In genomic region chr1:230205719-230206198, GRCh38 we compare ENCODE assay signal across 1 cellular context.
TF ChIP-seq lines count a peak whose summit lies in the region.

No MANE protein-coding gene starts in this region.

TF ChIP-seq in K562, 482 proteins besides CTCF, POLR2A, EP300 and RAD21 (continued from another document and continues in another):
- TF ChIP-seq PREB (CRISPR knock-in tag; IDR thresholded peaks at IDR 0.05): 0 out of 2 replicates have a peak, but pooled peaks have one; percentile 28
- TF ChIP-seq NFE2 (IDR thresholded peaks at IDR 0.05; ENCODE audit: low read depth): 0 out of 2 replicates have a peak, but pooled peaks have one; percentile 29
- no peak; the same call in 1 of the 2 replicates for TF ChIP-seq CBX1 (IDR thresholded peaks at IDR 0.05; ENCODE audit: low read depth)
- TF ChIP-seq TSC22D4 (tag; IDR thresholded peaks at IDR 0.05): no peak
- TF ChIP-seq SETDB1 (IDR thresholded peaks at IDR 0.05; ENCODE audit: low read length): no peak
- TF ChIP-seq STAT5A (IDR thresholded peaks at IDR 0.05; ENCODE audit: borderline replicate concordance, low read length): peak; percentile 85
- no peak for TF ChIP-seq ZNF133 (CRISPR knock-in tag; IDR thresholded peaks at IDR 0.05)
- TF ChIP-seq ZNF263 (CRISPR knock-in tag; IDR thresholded peaks at IDR 0.05; ENCODE audit: borderline replicate concordance): no peak
- no peak for TF ChIP-seq GMEB1 (CRISPR knock-in tag; IDR thresholded peaks at IDR 0.05)
- TF ChIP-seq SMAD4 (CRISPR knock-in tag; conservative IDR thresholded peaks at IDR 0.05): peak; percentile 65; the same call in 1 of the 2 replicates
- no peak for TF ChIP-seq ZNF140 (CRISPR knock-in tag; IDR thresholded peaks at IDR 0.05)
- TF ChIP-seq SMARCA4 (IDR thresholded peaks at IDR 0.05): peak; percentile 94
- peak; percentile 43 to 48; a peak in 1 of 4 replicates for TF ChIP-seq MAZ (CRISPR knock-in tag; conservative IDR thresholded peaks at IDR 0.05 in 1 of 2, IDR thresholded peaks at IDR 0.05 in 1 of 2)
- TF ChIP-seq KLF1 (tag; IDR thresholded peaks at IDR 0.05): peak; percentile 26; the same call in 1 of the 2 replicates
- peak; percentile 91 for TF ChIP-seq SMARCE1 (IDR thresholded peaks at IDR 0.05)
- no peak for TF ChIP-seq NR2F6 (CRISPR knock-in tag; IDR thresholded peaks at IDR 0.05)
- no peak for TF ChIP-seq FOXP1 (CRISPR knock-in tag; IDR thresholded peaks at IDR 0.05)
- no peak for TF ChIP-seq DDX20 (tag; IDR thresholded peaks at IDR 0.05; ENCODE audit: low read depth)
- no peak for TF ChIP-seq SNIP1 (IDR thresholded peaks at IDR 0.05; ENCODE audit: low read depth)
- peak; percentile 37; the same call in 1 of the 2 replicates for TF ChIP-seq SPI1 (IDR thresholded peaks at IDR 0.05; ENCODE audit: borderline replicate concordance, low read depth, low read length)
- no peak for TF ChIP-seq RBM25 (IDR thresholded peaks at IDR 0.05; ENCODE audit: low read depth, low read length, severe bottlenecking)
- peak; percentile 72 for TF ChIP-seq LCOR (CRISPR knock-in tag; IDR thresholded peaks at IDR 0.05)
- no peak for TF ChIP-seq CHAMP1 (IDR thresholded peaks at IDR 0.05)
- TF ChIP-seq ZBTB26 (CRISPR knock-in tag; IDR thresholded peaks at IDR 0.05): no peak
- peak; percentile 67; the same call in 1 of the 2 replicates for TF ChIP-seq MITF (IDR thresholded peaks at IDR 0.05)
- 0 out of 2 replicates have a peak, but pooled peaks have one; percentile 72 for TF ChIP-seq HEY1 (CRISPR knock-in tag; IDR thresholded peaks at IDR 0.05; ENCODE audit: borderline replicate concordance)
- no peak for TF ChIP-seq ZNF134 (CRISPR knock-in tag; conservative IDR thresholded peaks at IDR 0.05)
- TF ChIP-seq ZNF764 (CRISPR knock-in tag; IDR thresholded peaks at IDR 0.05; ENCODE audit: low read depth): no peak
- no peak for TF ChIP-seq ZNF224 (CRISPR knock-in tag; IDR thresholded peaks at IDR 0.05)
- no peak for TF ChIP-seq IRF2 (CRISPR knock-in tag; IDR thresholded peaks at IDR 0.05)
- no peak for TF ChIP-seq WHSC1 (IDR thresholded peaks at IDR 0.05; ENCODE audit: low read length)
- TF ChIP-seq ZNF511 (CRISPR knock-in tag; IDR thresholded peaks at IDR 0.05): no peak
- no peak for TF ChIP-seq BRF2 (IDR thresholded peaks at IDR 0.05; ENCODE audit: borderline replicate concordance, insufficient read depth, insufficient read length)
- no peak for TF ChIP-seq RBM17 (IDR thresholded peaks at IDR 0.05; ENCODE audit: borderline replicate concordance, low read depth, low read length)
- TF ChIP-seq TAF1 (IDR thresholded peaks at IDR 0.05; ENCODE audit: control insufficient read depth, extremely low read depth, insufficient read depth, low read length, severe bottlenecking): peak; percentile 29
- no peak for TF ChIP-seq POLR2G (IDR thresholded peaks at IDR 0.05; ENCODE audit: low read depth, low read length)
- TF ChIP-seq KAT7 (CRISPR knock-in tag; IDR thresholded peaks at IDR 0.05; ENCODE audit: borderline replicate concordance): no peak
- 0 out of 2 replicates have a peak, but pooled peaks have one; percentile 33 for TF ChIP-seq ZKSCAN8 (CRISPR knock-in tag; IDR thresholded peaks at IDR 0.05)
- TF ChIP-seq PURB (CRISPR knock-in tag; IDR thresholded peaks at IDR 0.05; ENCODE audit: low read depth): no peak
- no peak for TF ChIP-seq OTX1 (CRISPR knock-in tag; IDR thresholded peaks at IDR 0.05)
- TF ChIP-seq ZNF121 (CRISPR knock-in tag; conservative IDR thresholded peaks at IDR 0.05): no peak
- no peak for TF ChIP-seq DEAF1 (CRISPR knock-in tag; IDR thresholded peaks at IDR 0.05)
- TF ChIP-seq ZBED1 (IDR thresholded peaks at IDR 0.05): peak; percentile 83
- no peak for TF ChIP-seq NBN (IDR thresholded peaks at IDR 0.05; ENCODE audit: low read depth)
- TF ChIP-seq L3MBTL2 (IDR thresholded peaks at IDR 0.05): peak; percentile 27; the same call in 1 of the 2 replicates
- peak; percentile 98 for TF ChIP-seq CBFA2T3 (IDR thresholded peaks at IDR 0.05)
- TF ChIP-seq DIDO1 (tag; IDR thresholded peaks at IDR 0.05; ENCODE audit: low read depth): no peak
- no peak for TF ChIP-seq ID3 (CRISPR knock-in tag; IDR thresholded peaks at IDR 0.05)
- peak; percentile 71; the same call in 1 of the 2 replicates for TF ChIP-seq ID3 (tag; IDR thresholded peaks at IDR 0.05)
- TF ChIP-seq ZHX1 (conservative IDR thresholded peaks at IDR 0.05; ENCODE audit: low read length): no peak
- peak; percentile 74; the same call in 1 of the 2 replicates for TF ChIP-seq RUNX1 (IDR thresholded peaks at IDR 0.05; ENCODE audit: low read depth)
- TF ChIP-seq TEAD1 (CRISPR knock-in tag; IDR thresholded peaks at IDR 0.05): peak; percentile 90 to 94; a peak in 3 of 4 replicates
